ENCODE assay signal across 32 cellular contexts in the genomic region with DNA sequence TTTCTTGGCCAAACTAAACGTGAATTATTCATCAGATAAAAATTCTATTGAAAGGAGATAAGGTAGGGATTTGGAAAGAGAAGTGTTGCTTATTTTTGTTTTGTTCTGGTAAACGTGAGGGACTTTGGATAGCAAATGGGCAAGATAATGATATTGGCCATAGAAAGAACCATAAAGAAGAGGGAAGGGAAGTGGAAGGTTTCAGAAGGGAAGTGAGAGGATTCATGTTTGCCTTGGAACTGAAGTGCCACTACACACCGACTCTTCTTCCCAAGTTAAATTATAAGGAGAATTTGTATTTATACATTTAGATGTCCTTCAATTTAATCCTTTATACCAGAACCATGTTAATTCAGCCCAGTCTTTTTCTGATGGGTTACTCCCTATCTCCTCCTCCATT. TPM values are rescaled to one million over a fixed set of nuclear protein-coding genes. Genes with fewer than 3 reads are reported as not detected.
"Had no signal": no experiment of that assay in that cellular context is flagged by ENCODE, and none has a peak within 500 bp of the region (broad histone marks: within the 10 kb centered on the region; RNA-seq: fewer than 3 reads in every experiment).

No MANE protein-coding gene starts in this region.

- DNase-seq: activated CD4-positive, alpha-beta memory T cell treated with anti-CD3 and anti-CD28 coated beads, Interleukin-2, amount 10 ng/mL, durations not matched to agents 7 days and 5 days; activated CD4-positive, alpha-beta T cell treated with anti-CD3 and anti-CD28 coated beads for 1 hour; activated CD4-positive, alpha-beta T cell treated with anti-CD3 and anti-CD28 coated beads, Interleukin-2, amount 10 ng/mL, durations not matched to agents 7 days and 5 days; activated gamma-delta T cell treated with Interleukin-2 at 50 U/mL for 16 hours; activated naive CD4-positive, alpha-beta T cell treated with anti-CD3 and anti-CD28 coated beads, Interleukin-2, amount 50 U/mL, for 16 hours; activated T-cell treated with anti-CD3 and anti-CD28 coated beads, Interleukin-2, amount 50 U/mL, for 4 hours; amniotic stem cell; caudate nucleus; cortex of kidney; effector memory CD8-positive, alpha-beta T cell; erythroblast; heart left ventricle; hypothalamus; immature natural killer cell; kidney; left colon; mammary epithelial cell; naive B cell; nephron progenitor cell; ovary; stimulated activated CD4-positive, alpha-beta T cell treated with anti-CD3 and anti-CD28 coated beads, Interleukin-15, amount 100 ng/mL, for 24 hours; stimulated activated CD4-positive, alpha-beta T cell treated with anti-CD3 and anti-CD28 coated beads, Interleukin-2, amount 100 ng/mL, for 24 hours; stimulated activated naive CD4-positive, alpha-beta T cell; T-helper 9 cell; tibial artery; upper lobe of right lung had no signal

- H3K36me3 ChIP-seq: gastroesophageal sphincter, heart left ventricle, ovary, right atrium auricular region, suprapubic skin, tibial artery, upper lobe of right lung had no signal

- ATAC-seq: activated T-cell treated with anti-CD3 and anti-CD28 coated beads, Interleukin-2, amount 50 U/mL, for 4 hours; activated T-helper 17 cell treated with anti-CD3 and anti-CD28 coated beads, Interleukin-2, amount 50 U/mL, for 72 hours; effector memory CD8-positive, alpha-beta T cell; gastroesophageal sphincter; heart left ventricle; left colon; upper lobe of right lung had no signal

- FAIRE-seq: kidney had no signal

- H3K27ac ChIP-seq: gastroesophageal sphincter, heart left ventricle, ovary, right atrium auricular region, suprapubic skin, tibial artery, upper lobe of right lung had no signal

- H3K4me3 ChIP-seq: gastroesophageal sphincter, heart left ventricle, ovary, right atrium auricular region, suprapubic skin, tibial artery, upper lobe of right lung had no signal

- H3K4me1 ChIP-seq: gastroesophageal sphincter, right atrium auricular region, suprapubic skin, tibial artery, upper lobe of right lung had no signal

- H3K27me3 ChIP-seq: gastroesophageal sphincter, heart left ventricle, ovary, right atrium auricular region, suprapubic skin, tibial artery, upper lobe of right lung had no signal

- H3K9me3 ChIP-seq: ovary, right atrium auricular region, suprapubic skin, tibial artery, upper lobe of right lung had no signal

RNA-seq across cellular contexts. Expression of gene TAF11L2, which starts 42.1 kb away (rescaled TPM):
- polyA plus RNA-seq: fibroblast of lung, heart left ventricle, immature natural killer cell, liver, mammary epithelial cell, ovary had no signal
